19 cellular contexts compared by ENCODE assay signal in the genomic region with DNA sequence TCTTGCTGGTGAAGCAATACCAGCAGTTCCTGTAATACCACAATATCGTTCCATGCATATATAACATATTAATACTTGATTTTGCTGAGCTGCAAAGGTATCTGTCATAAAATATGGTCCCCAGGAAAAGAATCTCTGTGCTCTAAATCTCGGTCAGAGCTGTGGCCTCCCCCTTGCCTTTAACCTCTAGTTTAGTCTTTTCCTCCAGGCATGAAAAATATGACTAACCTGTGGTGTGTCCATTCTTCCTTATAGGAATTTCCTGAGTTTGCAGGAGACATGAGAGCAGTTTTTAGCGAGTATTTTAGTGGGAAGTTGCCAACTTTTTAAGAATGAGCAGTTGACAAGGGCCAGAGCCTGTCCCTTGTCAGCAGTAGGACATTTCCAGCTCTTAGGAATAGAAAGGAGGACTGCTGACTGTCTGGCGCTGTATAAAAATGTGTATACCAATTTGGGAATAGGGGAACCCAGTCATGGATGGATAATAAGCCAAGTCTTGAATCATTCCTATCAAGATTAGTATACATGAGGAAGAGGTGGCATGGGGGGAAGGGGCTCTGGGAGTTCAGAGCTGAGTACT. TPM values are rescaled to one million over a fixed set of nuclear protein-coding genes. Genes with fewer than 3 reads are reported as not detected.
DNase-seq lines count a peak whose midpoint lies in the region; ATAC-seq, FAIRE-seq and TF ChIP-seq lines count a peak whose summit lies in the region.
"Had no signal": no experiment of that assay in that cellular context is flagged by ENCODE, and none has a peak within 500 bp of the region (broad histone marks: within the 10 kb centered on the region; RNA-seq: fewer than 3 reads in every experiment).

No MANE protein-coding gene starts in this region.

- peak overlapping the region; percentile 59 to 63 for H3K27ac Mint-ChIP-seq in T-cell
- H3K27ac Mint-ChIP-seq in endodermal cell: no peak overlapping the region

- H3K36me3 Mint-ChIP-seq in T-cell (peaks cover 24% of the 10 kb centered on the region), endodermal cell (ENCODE audit: low read depth) (peaks cover 39% of the 10 kb centered on the region)

- POLR2A ChIA-PET in T-cell (lab: Charles Lee): interaction anchor here in 1 of 2 donors (0.6 kb wide), 1 partner anchor 1771 kb away, joined by 3 read pairs; no protein-coding TSS in a partner anchor

- H3K4me1 ChIP-seq in heart left ventricle (peaks cover 0 to 54% (median 19%) of the 10 kb centered on the region in 12 donors), endodermal cell (ENCODE audit: control insufficient read depth, insufficient read depth, low read length) (peaks cover 2% of the 10 kb centered on the region)

- TF ChIP-seq POLR2A in heart left ventricle (IDR thresholded peaks at IDR 0.05): no peak

- CTCF ChIA-PET in T-cell (lab: Charles Lee): interaction anchor here in 1 of 2 donors (0.5 kb wide), 1 partner anchor 1553 kb away, joined by 3 read pairs; no protein-coding TSS in a partner anchor

- H3K27me3 Mint-ChIP-seq in T-cell: no peaks in the 10 kb centered on the region
- no peaks in the 10 kb centered on the region for H3K27me3 Mint-ChIP-seq in endodermal cell (ENCODE audit: insufficient read depth)

- peak; percentile 44 to 70 (median 56) for ATAC-seq in heart left ventricle
- no peak for ATAC-seq in T-cell (replicated peaks in 1 of 4)
- ATAC-seq in GM18907 (IDR thresholded peaks at IDR 0.05; ENCODE audit: unreplicated experiment): no peak
- ATAC-seq: right lobe of liver; stimulated activated naive CD8-positive, alpha-beta T cell treated with anti-CD3 and anti-CD28 coated beads, Interleukin-15, Interleukin-2, amounts not matched to agents 100 U/mL and 50 U/mL, for 24 hours had no signal

- no peak overlapping the region for H3K9ac ChIP-seq in endodermal cell (ENCODE audit: extremely low read depth, low read length, poor library complexity, severe bottlenecking)

- H3K36me3 ChIP-seq in heart left ventricle: peaks cover 0 to 75% (median 41%) of the 10 kb centered on the region in 9 donors
- H3K36me3 ChIP-seq in endodermal cell (ENCODE audit: control insufficient read depth, insufficient read depth, low read length): peaks cover 72% of the 10 kb centered on the region

- FAIRE-seq in D721Med (lab: Jason Lieb, UNC): no peak
- FAIRE-seq: endometrium, keratinocyte had no signal

- TF ChIP-seq CTCF in heart left ventricle (IDR thresholded peaks at IDR 0.05) (no peak), endodermal cell (conservative IDR thresholded peaks at IDR 0.05) (no peak), D721Med (IDR thresholded peaks at IDR 0.05; ENCODE audit: insufficient read depth, missing control alignments) (no peak)

- H3K9me3 ChIP-seq in heart left ventricle: no peaks in the 10 kb centered on the region
- H3K9me3 ChIP-seq in endodermal cell (ENCODE audit: control insufficient read depth, low read length): no peaks in the 10 kb centered on the region
- H3K9me3 ChIP-seq: right lobe of liver, transverse colon had no signal

- no peaks in the 10 kb centered on the region for H3K27me3 ChIP-seq in heart left ventricle
- no peaks in the 10 kb centered on the region for H3K27me3 ChIP-seq in endodermal cell (ENCODE audit: control insufficient read depth, insufficient read depth, low read length, poor library complexity, severe bottlenecking)
- H3K27me3 ChIP-seq: right lobe of liver, transverse colon had no signal

- H3K4me3 ChIP-seq in heart left ventricle (no peak overlapping the region), endodermal cell (ENCODE audit: low read length) (no peak overlapping the region)
- H3K4me3 ChIP-seq: right lobe of liver, transverse colon had no signal

- H3K4me1 Mint-ChIP-seq in T-cell (peaks cover 56 to 68% (median 66%) of the 10 kb centered on the region in 3 donors), endodermal cell (peaks cover 9% of the 10 kb centered on the region)

- intact Hi-C loops in heart left ventricle (cut with DNase I) (no loop called here), cardiac septum (cut with DNase I) (no loop called here)

- no peak overlapping the region for H3K4me3 Mint-ChIP-seq in T-cell
- H3K4me3 Mint-ChIP-seq in endodermal cell: no peak overlapping the region

- H3K27ac ChIP-seq in heart left ventricle: peak overlapping the region in 9 of 12 donors; percentile 20 to 72 (median 61)
- no peak overlapping the region for H3K27ac ChIP-seq in endodermal cell (ENCODE audit: low read depth, low read length)
- H3K27ac ChIP-seq: right lobe of liver had no signal

- WGBS in heart left ventricle, 4 donors: 56 to 61% (median 59%) methylated on average over 4 of the region's 4 CpGs
- WGBS in endodermal cell (ENCODE audit: insufficient coverage in 1 of 2, insufficient read length in 1 of 2), 2 experiments: 94 to 95% methylated on average over 3 to 4 of the region's 4 CpGs

- H3K9me3 Mint-ChIP-seq in T-cell (no peaks in the 10 kb centered on the region), endodermal cell (no peaks in the 10 kb centered on the region)

- DNase-seq in heart left ventricle: no peak
- no peak for DNase-seq in cardiac septum (ENCODE audit: low spot score)
- DNase-seq in T-cell: no peak
- DNase-seq in hepatic stellate cell (ENCODE audit: low spot score): peak; percentile 44
- DNase-seq in endodermal cell: no peak
- no peak for DNase-seq in NCI-H526 treated with DMSO at 0.1 percent for 48 hours (lab: John Stamatoyannopoulos, UW)
- DNase-seq in D721Med (ENCODE audit: insufficient read length, low spot score): no peak
- DNase-seq: activated CD4-positive, CD25-positive, alpha-beta regulatory T cell treated with anti-CD3 and anti-CD28 coated beads, Interleukin-2, amount 50 U/mL, for 72 hours; anterior cingulate cortex; H7; hippocampal formation; NCI-H2029; right lobe of liver; SIG-M5; stimulated activated naive CD8-positive, alpha-beta T cell treated with anti-CD3 and anti-CD28 coated beads, Interleukin-15, Interleukin-2, amounts not matched to agents 100 U/mL and 50 U/mL, for 24 hours; transverse colon had no signal

RNA-seq across cellular contexts. Expression of gene ATXN1L, which starts 8.7 kb away (rescaled TPM):
- total RNA-seq in heart left ventricle (10 to 100 TPM; 14.3 to 24.2 (median 19.8) TPM), cardiac septum (22.9 TPM), T-cell (10 to 100 TPM; 26.8 to 44.0 (median 29.3) TPM), endodermal cell (10 to 100 TPM; 28.9 to 30.7 TPM)
- 10 to 100 TPM in 1 of 2 donors, 1 to 10 TPM in 1; 6.9 to 16.5 TPM for polyA plus RNA-seq in heart left ventricle
- 16.6 TPM for polyA plus RNA-seq in endodermal cell (2013, experiment 1 of 2)
- polyA plus RNA-seq in endodermal cell (2013, experiment 2 of 2): 17.4 TPM

RNA-seq across cellular contexts. Expression of gene ZNF821, which starts 29.5 kb away (rescaled TPM):
- 1 to 10 TPM; 2.3 to 5.7 (median 3.9) TPM for total RNA-seq in heart left ventricle
- 1 to 10 TPM; 2.3 to 3.9 TPM for polyA plus RNA-seq in heart left ventricle
- 7.2 TPM for total RNA-seq in cardiac septum
- 10 to 100 TPM in 2 of 5 donors, 1 to 10 TPM in 3; 8.0 to 17.9 (median 9.3) TPM for total RNA-seq in T-cell
- total RNA-seq in endodermal cell: 10 to 100 TPM; 12.1 to 12.8 TPM
- 26.3 TPM for polyA plus RNA-seq in endodermal cell (2013, experiment 1 of 2)
- polyA plus RNA-seq in endodermal cell (2013, experiment 2 of 2): 20.7 TPM

RNA-seq across cellular contexts. Expression of gene IST1, which starts 40.9 kb away (rescaled TPM):
- total RNA-seq in heart left ventricle: 100 to 1,000 TPM in 7 of 9 donors, 10 to 100 TPM in 2; 89.2 to 146 (median 109) TPM
- polyA plus RNA-seq in heart left ventricle: 100 to 1,000 TPM in 1 of 2 donors, 10 to 100 TPM in 1; 54.5 to 105 TPM
- 111 TPM for total RNA-seq in cardiac septum
- 100 to 1,000 TPM; 249 to 278 (median 263) TPM for total RNA-seq in T-cell
- total RNA-seq in endodermal cell: 100 to 1,000 TPM; 259 to 319 TPM
- polyA plus RNA-seq in endodermal cell (2013, experiment 1 of 2): 272 TPM
- 254 TPM for polyA plus RNA-seq in endodermal cell (2013, experiment 2 of 2)

RNA-seq across cellular contexts. Expression of gene AP1G1, which starts 45.8 kb away (rescaled TPM):
- total RNA-seq in heart left ventricle (10 to 100 TPM; 32.1 to 60.5 (median 37.1) TPM), cardiac septum (39.2 TPM), T-cell (100 to 1,000 TPM in 3 of 5 donors, 10 to 100 TPM in 2; 96.6 to 152 (median 101) TPM), endodermal cell (10 to 100 TPM; 62.7 to 68.5 TPM)
- 10 to 100 TPM; 10.5 to 33.0 TPM for polyA plus RNA-seq in heart left ventricle
- polyA plus RNA-seq in endodermal cell (2013, experiment 1 of 2): 47.6 TPM
- 44.7 TPM for polyA plus RNA-seq in endodermal cell (2013, experiment 2 of 2)

Comparison
In these comparisons a context has a peak if more than half of its experiments do, and no peak if none do; other contexts are left out.
1. ATAC-seq: peak in heart left ventricle (4 of 4); none in T-cell (0 of 4) and GM18907 (single experiment).